In genomic region chr10:132540456-132540855, GRCh38 we compare ENCODE assay signal across 9 cellular contexts. TPM values are rescaled to one million over a fixed set of nuclear protein-coding genes. Genes with fewer than 3 reads are reported as not detected.
DNase-seq lines count a peak whose midpoint lies in the region; ATAC-seq and TF ChIP-seq lines count a peak whose summit lies in the region.
"Had no signal": no experiment of that assay in that cellular context is flagged by ENCODE, and none has a peak within 500 bp of the region (broad histone marks: within the 10 kb centered on the region; RNA-seq: fewer than 3 reads in every experiment).

No MANE protein-coding gene starts in this region.

- intact Hi-C loops in activated CD8-positive, alpha-beta T cell treated with anti-CD3 and anti-CD28 coated beads for 36 hours (cut with micrococcal nuclease) = loop anchor here (5.0 to 10.0 kb wide), 3 partner anchors 37 to 94 kb away; no protein-coding TSS in a partner anchor
- intact Hi-C loops in heart right ventricle (cut with DNase I) = loop anchor here in 2 of 10 donors (5.0 to 10.0 kb wide), 2 partner anchors 37 to 84 kb away; no protein-coding TSS in a partner anchor

- 5 to 10% methylated on average over 12 of the region's 12 CpGs for WGBS in heart right ventricle, 2 donors

- no peaks in the 10 kb centered on the region for H3K9me3 Mint-ChIP-seq in activated CD8-positive, alpha-beta T cell treated with anti-CD3 and anti-CD28 coated beads for 36 hours
- H3K9me3 Mint-ChIP-seq in stimulated activated effector memory CD8-positive, alpha-beta T cell treated with anti-CD3 and anti-CD28 coated beads, Interleukin-12 subunit alpha, Interleukin-12 subunit beta, amount 100 ng/mL, for 72 hours = no peaks in the 10 kb centered on the region

- no peaks in the 10 kb centered on the region for H3K36me3 ChIP-seq in H7 (replicated peaks; ENCODE audit: control insufficient read depth, insufficient read depth, low read length)
- peaks cover 0 to 12% (median 0%) of the 10 kb centered on the region in 9 donors for H3K36me3 ChIP-seq in heart right ventricle

- H3K27ac ChIP-seq in heart right ventricle = peak overlapping the region in 9 of 10 donors; percentile 2 to 91 (median 88)

- no peak for TF ChIP-seq CTCF in activated CD8-positive, alpha-beta T cell treated with anti-CD3 and anti-CD28 coated beads for 36 hours (IDR thresholded peaks at IDR 0.05)
- peak in 6 of 9 donors; percentile 10 to 53 (median 32) for TF ChIP-seq CTCF in heart right ventricle (IDR thresholded peaks at IDR 0.05)

- peaks cover 71% of the 10 kb centered on the region for H3K4me1 Mint-ChIP-seq in activated CD8-positive, alpha-beta T cell treated with anti-CD3 and anti-CD28 coated beads for 36 hours (ENCODE audit: low read depth)
- H3K4me1 Mint-ChIP-seq in stimulated activated effector memory CD8-positive, alpha-beta T cell treated with anti-CD3 and anti-CD28 coated beads, Interleukin-12 subunit alpha, Interleukin-12 subunit beta, amount 100 ng/mL, for 72 hours = peaks cover 58% of the 10 kb centered on the region

- no peaks in the 10 kb centered on the region for H3K9me3 ChIP-seq in heart right ventricle

- ATAC-seq in activated CD8-positive, alpha-beta T cell treated with anti-CD3 and anti-CD28 coated beads for 36 hours = no peak
- peak in 1 of 8 donors; percentile 13 for ATAC-seq in heart right ventricle
- no peak for ATAC-seq in stimulated activated effector memory CD8-positive, alpha-beta T cell treated with anti-CD3 and anti-CD28 coated beads, Interleukin-12 subunit alpha, Interleukin-12 subunit beta, amount 100 ng/mL, for 72 hours
- no peak for ATAC-seq in GM21423 (IDR thresholded peaks at IDR 0.05; ENCODE audit: unreplicated experiment)

- H3K4me3 Mint-ChIP-seq in activated CD8-positive, alpha-beta T cell treated with anti-CD3 and anti-CD28 coated beads for 36 hours = peak overlapping the region; percentile 88
- peak overlapping the region; percentile 91 for H3K4me3 Mint-ChIP-seq in stimulated activated effector memory CD8-positive, alpha-beta T cell treated with anti-CD3 and anti-CD28 coated beads, Interleukin-12 subunit alpha, Interleukin-12 subunit beta, amount 100 ng/mL, for 72 hours

- peak overlapping the region; percentile 91 for H3K27ac Mint-ChIP-seq in activated CD8-positive, alpha-beta T cell treated with anti-CD3 and anti-CD28 coated beads for 36 hours
- no peak overlapping the region for H3K27ac Mint-ChIP-seq in stimulated activated effector memory CD8-positive, alpha-beta T cell treated with anti-CD3 and anti-CD28 coated beads, Interleukin-12 subunit alpha, Interleukin-12 subunit beta, amount 100 ng/mL, for 72 hours

- peak; percentile 61 for DNase-seq in H7
- no peak for DNase-seq in activated CD8-positive, alpha-beta T cell treated with anti-CD3 and anti-CD28 coated beads for 36 hours
- no peak for DNase-seq in heart right ventricle
- DNase-seq in stimulated activated effector memory CD8-positive, alpha-beta T cell treated with anti-CD3 and anti-CD28 coated beads, Interleukin-12 subunit alpha, Interleukin-12 subunit beta, amount 100 ng/mL, for 72 hours (ENCODE audit: low spot score in 2 of 2) = no peak
- DNase-seq in occipital lobe (lab: John Stamatoyannopoulos, UW) = no peak
- DNase-seq in DMS114 treated with DMSO at 0.1 percent for 48 hours (lab: John Stamatoyannopoulos, UW; ENCODE audit: unreplicated experiment) = no peak
- no peak for DNase-seq in HuH-7.5 (ENCODE audit: low spot score)
- DNase-seq: SHP77 treated with DMSO at 0.1 percent for 48 hours had no signal

- H3K4me3 ChIP-seq in H7 (ENCODE audit: insufficient read depth, low read depth, low read length) = no peak overlapping the region
- H3K4me3 ChIP-seq in heart right ventricle = peak overlapping the region in 8 of 10 donors; percentile 2 to 90 (median 82)

- H3K4me1 ChIP-seq in heart right ventricle = peaks cover 32 to 83% (median 70%) of the 10 kb centered on the region in 9 donors

- CTCF ChIA-PET in activated CD8-positive, alpha-beta T cell treated with anti-CD3 and anti-CD28 coated beads for 36 hours (lab: Charles Lee) = interaction anchor here (1.3 to 4.9 kb wide), 2 partner anchors 11 to 95 kb away, joined by 4 to 34 read pairs; no protein-coding TSS in a partner anchor

- peaks cover 4% of the 10 kb centered on the region for H3K36me3 Mint-ChIP-seq in activated CD8-positive, alpha-beta T cell treated with anti-CD3 and anti-CD28 coated beads for 36 hours (ENCODE audit: low read depth)
- peaks cover 6% of the 10 kb centered on the region for H3K36me3 Mint-ChIP-seq in stimulated activated effector memory CD8-positive, alpha-beta T cell treated with anti-CD3 and anti-CD28 coated beads, Interleukin-12 subunit alpha, Interleukin-12 subunit beta, amount 100 ng/mL, for 72 hours

- H3K27me3 Mint-ChIP-seq in activated CD8-positive, alpha-beta T cell treated with anti-CD3 and anti-CD28 coated beads for 36 hours = no peaks in the 10 kb centered on the region

- peaks cover 4% of the 10 kb centered on the region for H3K27me3 ChIP-seq in H7 (ENCODE audit: control insufficient read depth, insufficient read depth, low read length)
- no peaks in the 10 kb centered on the region for H3K27me3 ChIP-seq in heart right ventricle

- POLR2A ChIA-PET in activated CD8-positive, alpha-beta T cell treated with anti-CD3 and anti-CD28 coated beads for 36 hours (lab: Charles Lee) = interaction anchor here (1.7 to 5.3 kb wide), 3 partner anchors 10 to 76 kb away, joined by 6 to 32 read pairs (median 9); no protein-coding TSS in a partner anchor

RNA-seq across cellular contexts. Expression of gene INPP5A, which starts 2.9 kb away (rescaled TPM):
- total RNA-seq in H7 (2014; rRNA removed; shearing (Covaris generic)) = 21.0 and 29.2 TPM in 2 replicates
- 10 to 100 TPM in 1 of 2 experiments, 1 to 10 TPM in 1; 9.6 to 10.4 TPM for total RNA-seq in activated CD8-positive, alpha-beta T cell treated with anti-CD3 and anti-CD28 coated beads for 36 hours
- 100 to 1,000 TPM in 8 of 10 donors, 10 to 100 TPM in 2; 92.6 to 122 (median 109) TPM for total RNA-seq in heart right ventricle
- 10 to 100 TPM; 30.4 to 45.1 TPM for polyA plus RNA-seq in heart right ventricle
- total RNA-seq in occipital lobe = 29.3 TPM
